ENCODE assay signal across 15 cellular contexts in genomic region chr1:101153692-101154091, GRCh38.
"Had no signal": no experiment of that assay in that cellular context is flagged by ENCODE, and none has a peak within 500 bp of the region (broad histone marks: within the 10 kb centered on the region; RNA-seq: fewer than 3 reads in every experiment).

No MANE protein-coding gene starts in this region.

- DNase-seq: activated effector memory CD4-positive, alpha-beta T cell treated with Interleukin-2 at 50 U/mL for 16 hours; aorta; heart left ventricle; midbrain; ovary; spleen; stimulated activated CD4-positive, alpha-beta T cell treated with anti-CD3 and anti-CD28 coated beads, Interleukin-4, amount 100 ng/mL, for 4 hours; T-cell; upper lobe of left lung; WERI-Rb-1 had no signal

- H3K9me3 Mint-ChIP-seq: brain; natural killer cell treated with Interleukin-12 subunit alpha and Interleukin-12 subunit beta and Interleukin-15 and Interleukin-18, amount 100 ng/mL, for 72 hours; T-cell had no signal

- H3K27ac Mint-ChIP-seq: T-cell had no signal

- ATAC-seq: gastroesophageal sphincter; natural killer cell treated with Interleukin-12 subunit alpha and Interleukin-12 subunit beta and Interleukin-15 and Interleukin-18, amount 100 ng/mL, for 72 hours; T-cell had no signal

- FAIRE-seq: islet of Langerhans, TTC549 had no signal

- H3K36me3 Mint-ChIP-seq: brain; natural killer cell treated with Interleukin-12 subunit alpha and Interleukin-12 subunit beta and Interleukin-15 and Interleukin-18, amount 100 ng/mL, for 72 hours; T-cell had no signal

- H3K27me3 Mint-ChIP-seq: natural killer cell treated with Interleukin-12 subunit alpha and Interleukin-12 subunit beta and Interleukin-15 and Interleukin-18, amount 100 ng/mL, for 72 hours; T-cell had no signal

- H3K4me3 Mint-ChIP-seq: natural killer cell treated with Interleukin-12 subunit alpha and Interleukin-12 subunit beta and Interleukin-15 and Interleukin-18, amount 100 ng/mL, for 72 hours; T-cell had no signal
